Comparison of ENCODE assay signal across 27 cellular contexts in genomic region chr9:130206579-130206978, GRCh38. TPM values are rescaled to one million over a fixed set of nuclear protein-coding genes. Genes with fewer than 3 reads are reported as not detected.
DNase-seq lines count a peak whose midpoint lies in the region; ATAC-seq, FAIRE-seq and TF ChIP-seq lines count a peak whose summit lies in the region.
"Had no signal": no experiment of that assay in that cellular context is flagged by ENCODE, and none has a peak within 500 bp of the region (broad histone marks: within the 10 kb centered on the region; RNA-seq: fewer than 3 reads in every experiment).

No MANE protein-coding gene starts in this region.

- H3K27me3 ChIP-seq in H1 (replicated peaks in 1 of 4; ENCODE audit: control insufficient read depth in 3 of 4, extremely low read depth in 1 of 4, insufficient read depth in 3 of 4, low read length in 3 of 4) (no peaks in the 10 kb centered on the region; a peak in 1 of 7 replicates), rectal smooth muscle tissue (ENCODE audit: control insufficient read depth, insufficient read depth, low read length) (no peaks in the 10 kb centered on the region), tibial artery (no peaks in the 10 kb centered on the region), psoas muscle (ENCODE audit: insufficient read depth in 3 of 3, low read length in 2 of 3) (no peaks in the 10 kb centered on the region), Karpas-422 (ENCODE audit: low read length) (no peaks in the 10 kb centered on the region)

- peak overlapping the region; percentile 77 for H2BK5ac ChIP-seq in H1 (ENCODE audit: low read depth, low read length)

- H2BK120ac ChIP-seq in H1 (replicated peaks; ENCODE audit: low read depth, low read length): no peak overlapping the region

- intact Hi-C loops in tibial artery (cut with DNase I; ENCODE audit: low total_unique reads) (no loop called here), psoas muscle (cut with DNase I) (no loop called here)

- H3K27ac Mint-ChIP-seq in immature natural killer cell: no peak overlapping the region

- no peak overlapping the region for H3K56ac ChIP-seq in H1 (replicated peaks; ENCODE audit: insufficient read length, low read depth, low read length)

- no peak for FAIRE-seq in H1 (lab: Jason Lieb, UNC)
- FAIRE-seq: D721Med, GM18507, GM19239 had no signal

- no peak overlapping the region; the same call in 1 of the 2 replicates for H2BK15ac ChIP-seq in H1 (ENCODE audit: low read length)

- no peak overlapping the region for H2BK20ac ChIP-seq in H1 (ENCODE audit: low read length)

- ATAC-seq in HG03439 (IDR thresholded peaks at IDR 0.05; ENCODE audit: unreplicated experiment) (no peak), psoas muscle (no peak)

- H3K18ac ChIP-seq in H1 (ENCODE audit: extremely low read depth, low read length): no peak overlapping the region

- H3K4me3 ChIP-seq in H1 (ENCODE audit: extremely low read depth in 1 of 4, insufficient read depth in 2 of 4, low read depth in 3 of 4, low read length in 4 of 4) (no peak overlapping the region), rectal smooth muscle tissue (ENCODE audit: low read length) (no peak overlapping the region), tibial artery (no peak overlapping the region), psoas muscle (no peak overlapping the region), Karpas-422 (ENCODE audit: low read length) (no peak overlapping the region)
- H3K4me3 ChIP-seq: PC-9, SK-N-MC had no signal

- no peaks in the 10 kb centered on the region for H3K36me3 ChIP-seq in H1 (ENCODE audit: control insufficient read depth in 2 of 4, insufficient read depth in 4 of 4, low read length in 3 of 4)
- no peaks in the 10 kb centered on the region for H3K36me3 ChIP-seq in rectal smooth muscle tissue (ENCODE audit: control insufficient read depth, insufficient read depth, low read length)
- peaks cover 0 to 6% (median 0%) of the 10 kb centered on the region in 3 donors for H3K36me3 ChIP-seq in tibial artery
- no peaks in the 10 kb centered on the region for H3K36me3 ChIP-seq in psoas muscle (ENCODE audit: insufficient read depth in 1 of 2, low read depth in 1 of 2)
- H3K36me3 ChIP-seq in Karpas-422 (ENCODE audit: insufficient read depth, low read length): no peaks in the 10 kb centered on the region

- H3K4me1 ChIP-seq in H1 (replicated peaks in 1 of 4; ENCODE audit: control insufficient read depth in 3 of 4, insufficient read depth in 4 of 4, low read length in 3 of 4): peaks cover 0 to 9% (median under 1%) of the 10 kb centered on the region in 4 experiments; a peak in 4 of 7 replicates
- H3K4me1 ChIP-seq in rectal smooth muscle tissue (ENCODE audit: control insufficient read depth, insufficient read depth, low read length): peaks cover 16% of the 10 kb centered on the region
- peaks cover 0 to 51% (median 24%) of the 10 kb centered on the region in 4 donors for H3K4me1 ChIP-seq in tibial artery
- H3K4me1 ChIP-seq in psoas muscle: no peaks in the 10 kb centered on the region
- H3K4me1 ChIP-seq in Karpas-422 (ENCODE audit: low read length): no peaks in the 10 kb centered on the region; the same call in 1 of the 2 replicates

- H4K91ac ChIP-seq in H1 (replicated peaks; ENCODE audit: insufficient read length, low read length): no peak overlapping the region

- H3K9me3 Mint-ChIP-seq in immature natural killer cell: no peaks in the 10 kb centered on the region
- H3K9me3 Mint-ChIP-seq: H9 had no signal

- no peak overlapping the region for H3K4me2 ChIP-seq in H1 (ENCODE audit: insufficient read depth in 1 of 2, low read depth in 2 of 2, low read length in 2 of 2)
- no peak overlapping the region for H3K4me2 ChIP-seq in Karpas-422 (ENCODE audit: low read depth, low read length, poor library complexity, severe bottlenecking)
- H3K4me2 ChIP-seq: PC-9 had no signal

- H2AFZ ChIP-seq in H1 (ENCODE audit: low read length) (no peak overlapping the region), Karpas-422 (ENCODE audit: low read length) (no peak overlapping the region)
- H2AFZ ChIP-seq: PC-9 had no signal

- H4K20me1 ChIP-seq in H1 (replicated peaks in 1 of 2; ENCODE audit: control insufficient read depth in 1 of 2, insufficient read depth in 2 of 2, low read length in 2 of 2) (no peaks in the 10 kb centered on the region), Karpas-422 (ENCODE audit: insufficient read depth, low read depth, low read length) (no peaks in the 10 kb centered on the region)

- CTCF ChIA-PET in RWPE1 (lab: Yijun Ruan, JAX): interaction anchor here (0.6 to 0.7 kb wide), 2 partner anchors 20 to 21 kb away, joined by 3 to 4 read pairs; no protein-coding TSS in a partner anchor
- CTCF ChIA-PET in H1 (lab: Charles Lee; ENCODE audit: partially characterized antibody): interaction anchor here (1.0 to 1.1 kb wide), 2 partner anchors 16 to 21 kb away, joined by 3 to 4 read pairs; no protein-coding TSS in a partner anchor

- WGBS in H1 (ENCODE audit: extremely low coverage in 1 of 2, insufficient coverage in 1 of 2, insufficient read length in 1 of 2, insufficient replicate concordance in 2 of 2, low coverage in 1 of 2, low lambda C conversion rate in 2 of 2, missing lambda C conversion rate in 1 of 2), 2 experiments: 80% methylated on average over 16 of the region's 16 CpGs; no CpG with 5 or more reads in 1 of the 2 experiments
- 91 to 93% (median 92%) methylated on average over 15 to 16 of the region's 16 CpGs for WGBS in psoas muscle, 3 donors

- no peak overlapping the region for H2AK5ac ChIP-seq in H1 (ENCODE audit: low read depth, low read length)

- H3K79me1 ChIP-seq in H1 (ENCODE audit: low read depth, low read length): peaks cover 4% of the 10 kb centered on the region; the same call in 1 of the 2 replicates

- DNase-seq in RWPE1 (ENCODE audit: low spot score): no peak
- DNase-seq in H1 (ENCODE audit: low read depth in 1 of 2, low spot score in 2 of 2): no peak
- no peak for DNase-seq in tibial artery
- no peak for DNase-seq in psoas muscle
- DNase-seq in Karpas-422: no peak
- no peak for DNase-seq in immature natural killer cell
- DNase-seq: AML-193, DMS53, GDM1, H9, KBM-7, NCI-H1092, NCI-H1436, NCI-H187 treated with DMSO at 0.1 percent for 48 hours, NCI-H2107, NCI-H510A, NCI-H748 treated with DMSO at 0.1 percent for 48 hours, PC-9, RPMI8226, SHP77 treated with DMSO at 0.1 percent for 48 hours had no signal

- H3K9ac ChIP-seq in H1 (replicated peaks in 1 of 4; ENCODE audit: extremely low read depth in 1 of 4, low read depth in 3 of 4, low read length in 3 of 4) (no peak overlapping the region), rectal smooth muscle tissue (ENCODE audit: low read length) (no peak overlapping the region), Karpas-422 (ENCODE audit: low read length) (no peak overlapping the region)

- H3K27me3 Mint-ChIP-seq in immature natural killer cell (ENCODE audit: low read depth in 3 of 3): peaks cover 0 to 5% (median 1%) of the 10 kb centered on the region in 3 donors

- no peak for TF ChIP-seq RAD21 in H1 (IDR thresholded peaks at IDR 0.05 in 1 of 2, conservative IDR thresholded peaks at IDR 0.05 in 1 of 2; ENCODE audit: low read depth in 2 of 2, low read length in 2 of 2)

- TF ChIP-seq CTCF in RWPE1 (conservative IDR thresholded peaks at IDR 0.05; ENCODE audit: low read depth) (no peak), H1 (IDR thresholded peaks at IDR 0.05; ENCODE audit: control extremely low read depth in 1 of 3, insufficient read depth in 1 of 3, low read depth in 1 of 3, low read length in 3 of 3) (no peak), tibial artery (IDR thresholded peaks at IDR 0.05) (no peak), psoas muscle (IDR thresholded peaks at IDR 0.05) (no peak)

- H3K9me3 ChIP-seq in H1 (ENCODE audit: insufficient read depth in 2 of 2, low read depth in 1 of 2, low read length in 1 of 2) (no peaks in the 10 kb centered on the region), tibial artery (no peaks in the 10 kb centered on the region), psoas muscle (no peaks in the 10 kb centered on the region), Karpas-422 (ENCODE audit: low read length) (no peaks in the 10 kb centered on the region)

- H3K23me2 ChIP-seq in H1 (ENCODE audit: low read depth, low read length): no peaks in the 10 kb centered on the region

- H3K14ac ChIP-seq in H1 (ENCODE audit: insufficient read length): no peak overlapping the region

- no peak overlapping the region for H4K5ac ChIP-seq in H1 (ENCODE audit: insufficient read length, low read depth, low read length)

- no peak for TF ChIP-seq POLR2A in H1 (IDR thresholded peaks at IDR 0.05; ENCODE audit: control extremely low read depth in 1 of 2, low read depth in 2 of 2, low read length in 2 of 2)

- H3K23ac ChIP-seq in H1 (ENCODE audit: insufficient read length): no peak overlapping the region

- H3K27ac ChIP-seq in RWPE1 (peak overlapping the region; percentile 42), H1 (ENCODE audit: low read depth, low read length) (no peak overlapping the region), rectal smooth muscle tissue (ENCODE audit: low read depth, low read length) (peak overlapping the region; percentile 73), tibial artery (peak overlapping the region; percentile 41 to 60), psoas muscle (no peak overlapping the region), Karpas-422 (ENCODE audit: low read length) (no peak overlapping the region)
- H3K27ac ChIP-seq: C4-2B, PC-9, SK-N-MC had no signal

- H3K36me3 Mint-ChIP-seq in immature natural killer cell: no peaks in the 10 kb centered on the region

- no peak overlapping the region for H3K4ac ChIP-seq in H1 (replicated peaks; ENCODE audit: insufficient read length, low read depth, low read length)

- no peak overlapping the region for H4K8ac ChIP-seq in H1 (ENCODE audit: extremely low read depth, insufficient read depth, low read length)

- H2BK12ac ChIP-seq in H1 (ENCODE audit: low read depth, low read length): 0 out of 2 replicates have a peak overlapping the region, but pooled peaks have one; percentile 17

- H3K4me3 Mint-ChIP-seq in immature natural killer cell: no peak overlapping the region
- H3K4me3 Mint-ChIP-seq: H9 had no signal

- no peak for TF ChIP-seq EP300 in H1 (IDR thresholded peaks at IDR 0.05; ENCODE audit: borderline replicate concordance in 1 of 2, low read depth in 2 of 2, low read length in 2 of 2)

- no peaks in the 10 kb centered on the region for H3K9me2 ChIP-seq in Karpas-422 (replicated peaks; ENCODE audit: insufficient read depth, low read length)

- H3K79me2 ChIP-seq in H1 (ENCODE audit: control insufficient read depth in 1 of 2, insufficient read depth in 2 of 2, low read length in 2 of 2) (no peaks in the 10 kb centered on the region), Karpas-422 (ENCODE audit: low read length) (no peaks in the 10 kb centered on the region)

- H3K4me1 Mint-ChIP-seq in immature natural killer cell: no peaks in the 10 kb centered on the region

- POLR2A ChIA-PET in RWPE1 (lab: Yijun Ruan, JAX; ENCODE audit: low non-redundant PET): no interaction called here
- POLR2A ChIA-PET in H1 (lab: Charles Lee; ENCODE audit: partially characterized antibody): interaction anchor here (0.9 to 1.2 kb wide), 3 partner anchors 11 to 41 kb away, joined by 3 to 4 read pairs (median 3); no protein-coding TSS in a partner anchor

RNA-seq across cellular contexts. Expression of gene NCS1, which starts 34.4 kb away (rescaled TPM):
- 42.4 and 47.6 TPM in 2 replicates for total RNA-seq in H1 (2021; fragmentation: NEBNext Ultra II Directional; extraction: Animal tissue kit (Norgen Biotek cat#: 25700))
- 32.1 and 34.7 TPM in 2 replicates for polyA plus RNA-seq in H1 (2011; rRNA removed)
- 26.7 TPM for polyA plus RNA-seq in H1 (2011; cell fraction: cytosol; rRNA removed)
- 26.4 TPM for polyA plus RNA-seq in H1 (2011; cell fraction: nucleus; rRNA removed)
- 18.9 to 22.5 TPM (median 21.6 TPM) in 4 replicates for polyA plus RNA-seq in H1 (2012, experiment 1 of 2)
- polyA plus RNA-seq in H1 (2012, experiment 2 of 2): 23.1 TPM
- 20.3 TPM for polyA plus RNA-seq in H1 (2013, experiment 1 of 2)
- polyA plus RNA-seq in H1 (2013, experiment 2 of 2): 20.5 TPM
- polyA minus RNA-seq in H1 (2011; rRNA and poly(A)+ RNA removed): 22.8 and 24.3 TPM in 2 replicates
- 20.1 TPM for polyA minus RNA-seq in H1 (2011; cell fraction: cytosol; rRNA and poly(A)+ RNA removed)
- 9.9 TPM for polyA minus RNA-seq in H1 (2011; cell fraction: nucleus; rRNA and poly(A)+ RNA removed)
- 1 to 10 TPM; 2.9 to 7.5 (median 3.8) TPM for total RNA-seq in psoas muscle
- 1 to 10 TPM; 3.6 to 5.0 (median 3.8) TPM for polyA plus RNA-seq in psoas muscle
- total RNA-seq in Karpas-422 (2014; rRNA removed; shearing (Covaris generic); ENCODE audit: low replicate concordance): not detected in 2 replicates
- under 1 TPM in 2 of 3 donors, not detected in 1; 0.26 to 0.30 TPM for polyA plus RNA-seq in immature natural killer cell

RNA-seq across cellular contexts. Expression of gene HMCN2, which starts 59.0 kb away (rescaled TPM):
- 7.9 and 9.1 TPM in 2 replicates for total RNA-seq in H1 (2021; fragmentation: NEBNext Ultra II Directional; extraction: Animal tissue kit (Norgen Biotek cat#: 25700))
- polyA plus RNA-seq in H1 (2011; rRNA removed) (5.0 and 8.3 TPM in 2 replicates), psoas muscle (1 to 10 TPM; 5.0 to 8.0 (median 6.3) TPM), immature natural killer cell (not detected)
- polyA plus RNA-seq in H1 (2011; cell fraction: cytosol; rRNA removed): 6.4 TPM
- polyA plus RNA-seq in H1 (2011; cell fraction: nucleus; rRNA removed): 60.8 TPM
- polyA plus RNA-seq in H1 (2012, experiment 1 of 2): 3.3 to 10.7 TPM (median 7.7 TPM) in 4 replicates
- 2.3 TPM for polyA plus RNA-seq in H1 (2012, experiment 2 of 2)
- 3.8 TPM for polyA plus RNA-seq in H1 (2013, experiment 1 of 2)
- polyA plus RNA-seq in H1 (2013, experiment 2 of 2): 2.5 TPM
- 4.6 and 7.6 TPM in 2 replicates for polyA minus RNA-seq in H1 (2011; rRNA and poly(A)+ RNA removed)
- 9.8 TPM for polyA minus RNA-seq in H1 (2011; cell fraction: cytosol; rRNA and poly(A)+ RNA removed)
- polyA minus RNA-seq in H1 (2011; cell fraction: nucleus; rRNA and poly(A)+ RNA removed): 25.3 TPM
- total RNA-seq in psoas muscle: 10 to 100 TPM in 1 of 4 donors, 1 to 10 TPM in 3; 3.6 to 13.2 (median 7.2) TPM
- not detected in 2 replicates for total RNA-seq in Karpas-422 (2014; rRNA removed; shearing (Covaris generic); ENCODE audit: low replicate concordance)

Comparison
In these comparisons a context has a peak if more than half of its experiments do, and no peak if none do; other contexts are left out.
1. H3K27ac ChIP-seq: peak in RWPE1 (single experiment), rectal smooth muscle tissue (single experiment) and tibial artery (2 of 2); none in H1 (single experiment), psoas muscle (single experiment) and Karpas-422 (single experiment).